28 cellular contexts compared by ENCODE assay signal in the genomic region with DNA sequence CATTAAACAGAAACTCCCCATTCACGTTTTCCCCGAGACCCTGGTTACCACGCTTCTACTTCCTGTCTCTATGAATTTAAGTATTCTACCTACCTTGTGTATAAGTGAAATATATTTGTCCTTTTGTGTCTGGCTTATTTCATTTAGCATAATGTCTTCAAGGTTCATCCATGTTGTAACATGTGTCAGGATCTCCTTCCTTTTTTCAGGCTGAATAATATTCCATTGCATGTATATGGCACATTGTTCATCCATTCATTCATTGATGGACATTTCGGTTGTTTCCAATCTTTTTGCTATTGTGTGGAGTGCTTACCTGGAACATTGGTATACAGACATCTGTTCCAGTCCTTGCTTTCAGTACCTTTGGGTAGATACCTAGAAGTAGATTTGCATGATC. TPM values are rescaled to one million over a fixed set of nuclear protein-coding genes. Genes with fewer than 3 reads are reported as not detected.
"Had no signal": no experiment of that assay in that cellular context is flagged by ENCODE, and none has a peak within 500 bp of the region (broad histone marks: within the 10 kb centered on the region; RNA-seq: fewer than 3 reads in every experiment).

No MANE protein-coding gene starts in this region.

- H3K36me3 ChIP-seq: gastrocnemius medialis had no signal

- H3K9me3 ChIP-seq: esophagus squamous epithelium, gastrocnemius medialis, heart right ventricle, left lung, lower lobe of right lung, mucosa of descending colon had no signal

- DNase-seq: dermis blood vessel endothelial cell; dorsolateral prefrontal cortex; effector CD8-positive, alpha-beta T cell; effector memory CD8-positive, alpha-beta T cell; endodermal cell; erythroblast; esophagus squamous epithelium; foreskin fibroblast; foreskin melanocyte; gastrocnemius medialis; glutamatergic neuron; head of caudate nucleus; heart right ventricle; hippocampal formation; left cardiac atrium; left lung; left ventricle myocardium superior; lower lobe of right lung; mesenchymal stem cell; mucosa of descending colon; naive B cell; naive thymus-derived CD8-positive, alpha-beta T cell had no signal

- H3K27me3 Mint-ChIP-seq: effector memory CD8-positive, alpha-beta T cell; naive B cell; naive thymus-derived CD8-positive, alpha-beta T cell had no signal

- H3K27ac ChIP-seq: coronary artery, dorsolateral prefrontal cortex, epithelial cell of prostate, esophagus squamous epithelium, gastrocnemius medialis, heart right ventricle, left lung, lower lobe of right lung had no signal

- FAIRE-seq: endometrium, islet of Langerhans, keratinocyte had no signal

- H3K27ac Mint-ChIP-seq: endodermal cell; mesothelial cell of epicardium; naive B cell; naive thymus-derived CD8-positive, alpha-beta T cell had no signal

- H3K4me1 Mint-ChIP-seq: endodermal cell, mesothelial cell of epicardium had no signal

- H3K4me3 Mint-ChIP-seq: effector memory CD8-positive, alpha-beta T cell; endodermal cell; mesothelial cell of epicardium; naive B cell; naive thymus-derived CD8-positive, alpha-beta T cell had no signal

- H3K4me1 ChIP-seq: esophagus squamous epithelium, gastrocnemius medialis, lower lobe of right lung had no signal

- H3K4me3 ChIP-seq: coronary artery, dorsolateral prefrontal cortex, esophagus squamous epithelium, gastrocnemius medialis, heart right ventricle, left lung, lower lobe of right lung, mucosa of descending colon had no signal

- H3K9me3 Mint-ChIP-seq: effector memory CD8-positive, alpha-beta T cell; endodermal cell; mesothelial cell of epicardium; naive B cell; naive thymus-derived CD8-positive, alpha-beta T cell had no signal

RNA-seq across cellular contexts. Expression of a gene that starts 18.2 kb away (rescaled TPM):
- total RNA-seq: left ventricle myocardium superior had no signal
